In the genomic region with DNA sequence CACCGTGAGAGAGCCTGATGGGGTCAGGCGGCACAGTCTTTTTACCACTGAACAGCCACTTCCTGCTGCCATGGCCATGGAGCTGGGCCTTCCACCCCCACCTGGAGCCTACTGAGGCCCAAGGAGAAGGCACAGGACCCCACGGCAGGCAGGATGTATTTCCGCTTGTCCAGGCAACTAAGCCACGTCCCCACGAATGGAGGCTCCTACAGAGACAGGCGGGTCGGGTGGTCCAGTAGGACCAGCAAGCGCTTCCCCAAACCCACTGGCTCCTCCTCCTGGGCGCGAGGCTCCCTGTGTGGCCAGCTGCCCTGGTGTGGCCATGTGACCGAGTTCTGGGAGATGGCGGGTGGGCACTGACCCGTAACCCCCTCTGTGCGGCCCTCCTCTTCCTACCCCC, we compare ENCODE assay signal across 22 cellular contexts.
A peak's percentile ranks its signal among the peaks of the same experiment; 100 is the strongest.
DNase-seq lines count a peak whose midpoint lies in the region; ATAC-seq and TF ChIP-seq lines count a peak whose summit lies in the region.
"Had no signal": no experiment of that assay in that cellular context is flagged by ENCODE, and none has a peak within 500 bp of the region (broad histone marks: within the 10 kb centered on the region; RNA-seq: fewer than 3 reads in every experiment).

No MANE protein-coding gene starts in this region.

- H3K27me3 Mint-ChIP-seq in activated naive CD4-positive, alpha-beta T cell treated with anti-CD3 and anti-CD28 coated beads, Interleukin-2, amount 50 U/mL, for 24 hours: no peaks in the 10 kb centered on the region
- no peaks in the 10 kb centered on the region for H3K27me3 Mint-ChIP-seq in activated naive CD8-positive, alpha-beta T cell treated with anti-CD3 and anti-CD28 coated beads, Interleukin-2, amount 10 ng/mL, durations not matched to agents 7 days and 5 days
- no peaks in the 10 kb centered on the region for H3K27me3 Mint-ChIP-seq in stimulated activated naive CD8-positive, alpha-beta T cell treated with anti-CD3 and anti-CD28 coated beads, Interleukin-15, amount 100 ng/mL, for 72 hours

- H3K4me1 Mint-ChIP-seq in activated naive CD4-positive, alpha-beta T cell treated with anti-CD3 and anti-CD28 coated beads, Interleukin-2, amount 50 U/mL, for 24 hours: peaks cover 33% of the 10 kb centered on the region
- H3K4me1 Mint-ChIP-seq in activated naive CD8-positive, alpha-beta T cell treated with anti-CD3 and anti-CD28 coated beads, Interleukin-2, amount 10 ng/mL, durations not matched to agents 7 days and 5 days: peaks cover 17% of the 10 kb centered on the region
- peaks cover 83% of the 10 kb centered on the region for H3K4me1 Mint-ChIP-seq in stimulated activated naive CD8-positive, alpha-beta T cell treated with anti-CD3 and anti-CD28 coated beads, Interleukin-15, amount 100 ng/mL, for 72 hours

- no peaks in the 10 kb centered on the region for H3K9me3 Mint-ChIP-seq in activated naive CD4-positive, alpha-beta T cell treated with anti-CD3 and anti-CD28 coated beads, Interleukin-2, amount 50 U/mL, for 24 hours
- H3K9me3 Mint-ChIP-seq in activated naive CD8-positive, alpha-beta T cell treated with anti-CD3 and anti-CD28 coated beads, Interleukin-2, amount 10 ng/mL, durations not matched to agents 7 days and 5 days: no peaks in the 10 kb centered on the region
- no peaks in the 10 kb centered on the region for H3K9me3 Mint-ChIP-seq in stimulated activated naive CD8-positive, alpha-beta T cell treated with anti-CD3 and anti-CD28 coated beads, Interleukin-15, amount 100 ng/mL, for 72 hours
- H3K9me3 Mint-ChIP-seq: CD8-positive, alpha-beta memory T cell had no signal

- ATAC-seq in activated naive CD8-positive, alpha-beta T cell treated with anti-CD3 and anti-CD28 coated beads, Interleukin-2, amount 10 ng/mL, durations not matched to agents 7 days and 5 days (ENCODE audit: low read depth): no peak
- ATAC-seq in stimulated activated naive CD8-positive, alpha-beta T cell treated with anti-CD3 and anti-CD28 coated beads, Interleukin-15, amount 100 ng/mL, for 72 hours: no peak
- ATAC-seq in HG03457 (IDR thresholded peaks at IDR 0.05; ENCODE audit: unreplicated experiment): no peak
- ATAC-seq: gastrocnemius medialis had no signal

- H3K4me3 Mint-ChIP-seq in activated naive CD4-positive, alpha-beta T cell treated with anti-CD3 and anti-CD28 coated beads, Interleukin-2, amount 50 U/mL, for 24 hours: no peak overlapping the region
- H3K4me3 Mint-ChIP-seq in activated naive CD8-positive, alpha-beta T cell treated with anti-CD3 and anti-CD28 coated beads, Interleukin-2, amount 10 ng/mL, durations not matched to agents 7 days and 5 days: no peak overlapping the region
- H3K4me3 Mint-ChIP-seq in stimulated activated naive CD8-positive, alpha-beta T cell treated with anti-CD3 and anti-CD28 coated beads, Interleukin-15, amount 100 ng/mL, for 72 hours: peak overlapping the region in 1 of 2 donors; percentile 24

- peaks cover 17% of the 10 kb centered on the region for H3K36me3 Mint-ChIP-seq in activated naive CD4-positive, alpha-beta T cell treated with anti-CD3 and anti-CD28 coated beads, Interleukin-2, amount 50 U/mL, for 24 hours
- H3K36me3 Mint-ChIP-seq in activated naive CD8-positive, alpha-beta T cell treated with anti-CD3 and anti-CD28 coated beads, Interleukin-2, amount 10 ng/mL, durations not matched to agents 7 days and 5 days: peaks cover 30% of the 10 kb centered on the region

- 95 to 97% (median 96%) methylated on average over 7 to 15 of the region's 15 CpGs for WGBS in adrenal gland, 4 donors

- H3K27ac ChIP-seq in adrenal gland: no peak overlapping the region
- H3K27ac ChIP-seq: colonic mucosa, GM23248, hepatocyte, tibial artery, WERI-Rb-1 had no signal

- H3K27ac Mint-ChIP-seq in activated naive CD4-positive, alpha-beta T cell treated with anti-CD3 and anti-CD28 coated beads, Interleukin-2, amount 50 U/mL, for 24 hours: peak overlapping the region; percentile 59
- peak overlapping the region; percentile 58 for H3K27ac Mint-ChIP-seq in activated naive CD8-positive, alpha-beta T cell treated with anti-CD3 and anti-CD28 coated beads, Interleukin-2, amount 10 ng/mL, durations not matched to agents 7 days and 5 days
- H3K27ac Mint-ChIP-seq in stimulated activated naive CD8-positive, alpha-beta T cell treated with anti-CD3 and anti-CD28 coated beads, Interleukin-15, amount 100 ng/mL, for 72 hours: peak overlapping the region; percentile 88 to 97

- no peak for TF ChIP-seq POLR2A in adrenal gland (IDR thresholded peaks at IDR 0.05)

- intact Hi-C loops in adrenal gland (cut with DNase I): loop anchor here in 1 of 2 donors (10.0 kb wide), 1 partner anchor 160 kb away; no protein-coding TSS in a partner anchor

- H3K27me3 ChIP-seq in H7 (ENCODE audit: control insufficient read depth, insufficient read depth, low read length) (no peaks in the 10 kb centered on the region), adrenal gland (no peaks in the 10 kb centered on the region)
- H3K27me3 ChIP-seq: colonic mucosa, gastrocnemius medialis, hepatocyte, MG63, tibial artery had no signal

- POLR2A ChIA-PET in activated naive CD8-positive, alpha-beta T cell treated with anti-CD3 and anti-CD28 coated beads, Interleukin-2, amount 10 ng/mL, durations not matched to agents 7 days and 5 days (lab: Charles Lee): no interaction called here

- peaks cover 22% of the 10 kb centered on the region for H3K36me3 ChIP-seq in H7 (replicated peaks; ENCODE audit: control insufficient read depth, insufficient read depth, low read length)
- H3K36me3 ChIP-seq in adrenal gland (replicated peaks in 1 of 2): peaks cover 0 to 57% of the 10 kb centered on the region in 2 donors
- H3K36me3 ChIP-seq: colonic mucosa, MG63 had no signal

- H3K9me3 ChIP-seq in adrenal gland (replicated peaks in 1 of 3): no peaks in the 10 kb centered on the region
- H3K9me3 ChIP-seq: colonic mucosa, gastrocnemius medialis, MG63, tibial artery had no signal

- TF ChIP-seq CTCF in adrenal gland (IDR thresholded peaks at IDR 0.05): no peak

- H3K4me3 ChIP-seq in H7 (ENCODE audit: insufficient read depth, low read depth, low read length) (no peak overlapping the region), adrenal gland (no peak overlapping the region)
- H3K4me3 ChIP-seq: colonic mucosa, gastrocnemius medialis, GM23248, hepatocyte, MG63, tibial artery had no signal

- peaks cover 7 to 8% of the 10 kb centered on the region in 2 donors for H3K4me1 ChIP-seq in adrenal gland (replicated peaks in 1 of 2)
- H3K4me1 ChIP-seq: colonic mucosa had no signal

- DNase-seq in activated naive CD4-positive, alpha-beta T cell (lab: John Stamatoyannopoulos, UW): no peak
- DNase-seq in H7: peak; percentile 59
- DNase-seq in activated naive CD8-positive, alpha-beta T cell treated with anti-CD3 and anti-CD28 coated beads, Interleukin-2, amount 10 ng/mL, durations not matched to agents 7 days and 5 days: no peak
- no peak for DNase-seq in stimulated activated naive CD8-positive, alpha-beta T cell treated with anti-CD3 and anti-CD28 coated beads, Interleukin-15, amount 100 ng/mL, for 72 hours
- DNase-seq in adrenal gland: no peak
- DNase-seq: CD8-positive, alpha-beta memory T cell; colonic mucosa; gastrocnemius medialis; GM23248; KBM-7; mesendoderm; MG63; NCI-H1417 treated with DMSO at 0.1 percent for 48 hours; NCI-H774; RPMI8226; small intestine; stimulated activated naive CD4-positive, alpha-beta T cell; tibial artery; WERI-Rb-1 had no signal
